In genomic region chr3:152046280-152046679, GRCh38 we compare ENCODE assay signal across 30 cellular contexts.
"Had no signal": no experiment of that assay in that cellular context is flagged by ENCODE, and none has a peak within 500 bp of the region (broad histone marks: within the 10 kb centered on the region; RNA-seq: fewer than 3 reads in every experiment).

No MANE protein-coding gene starts in this region.

- H3K36me3 Mint-ChIP-seq: activated CD8-positive, alpha-beta memory T cell treated with anti-CD3 and anti-CD28 coated beads, Interleukin-2, amount 10 ng/mL, durations not matched to agents 7 days and 5 days; activated naive CD8-positive, alpha-beta T cell; brain had no signal

- H3K27ac Mint-ChIP-seq: activated B cell treated with CpG ODN at 0.5 μM for 24 hours; activated CD4-positive, alpha-beta memory T cell treated with anti-CD3 and anti-CD28 coated beads, Interleukin-2, amount 10 ng/mL, durations not matched to agents 7 days and 5 days; activated CD4-positive, alpha-beta T cell treated with anti-CD3 and anti-CD28 coated beads, Interleukin-2, amount 10 ng/mL, durations not matched to agents 7 days and 5 days; activated CD8-positive, alpha-beta memory T cell treated with anti-CD3 and anti-CD28 coated beads, Interleukin-2, amount 10 ng/mL, durations not matched to agents 7 days and 5 days; activated naive CD8-positive, alpha-beta T cell; activated T-cell treated with anti-CD3 and anti-CD28 coated beads, Interleukin-2, amount 50 U/mL, for 72 hours; brain; endodermal cell; T-helper 17 cell; T-helper 2 cell treated with Interferon-gamma antibody and Interleukin-4, amounts not matched to agents 5 μg/mL and 100 μg/mL, for 36 hours had no signal

- ATAC-seq: activated CD4-positive, CD25-positive, alpha-beta regulatory T cell treated with anti-CD3 and anti-CD28 coated beads, Interleukin-2, amount 50 U/mL, for 24 hours; activated CD8-positive, alpha-beta memory T cell treated with anti-CD3 and anti-CD28 coated beads, Interleukin-2, amount 10 ng/mL, durations not matched to agents 7 days and 5 days; activated T-cell treated with anti-CD3 and anti-CD28 coated beads, Interleukin-2, amount 50 U/mL, for 72 hours; foreskin keratinocyte; gastrocnemius medialis; T-helper 17 cell had no signal

- H3K4me1 Mint-ChIP-seq: activated B cell treated with CpG ODN at 0.5 μM for 24 hours; activated CD4-positive, alpha-beta T cell treated with anti-CD3 and anti-CD28 coated beads, Interleukin-2, amount 10 ng/mL, durations not matched to agents 7 days and 5 days; activated CD8-positive, alpha-beta memory T cell treated with anti-CD3 and anti-CD28 coated beads, Interleukin-2, amount 10 ng/mL, durations not matched to agents 7 days and 5 days; brain; endodermal cell; T-helper 17 cell had no signal

- H3K4me3 Mint-ChIP-seq: activated B cell treated with CpG ODN at 0.5 μM for 24 hours; activated CD4-positive, alpha-beta memory T cell treated with anti-CD3 and anti-CD28 coated beads, Interleukin-2, amount 10 ng/mL, durations not matched to agents 7 days and 5 days; activated CD4-positive, alpha-beta T cell treated with anti-CD3 and anti-CD28 coated beads, Interleukin-2, amount 10 ng/mL, durations not matched to agents 7 days and 5 days; activated CD8-positive, alpha-beta memory T cell treated with anti-CD3 and anti-CD28 coated beads, Interleukin-2, amount 10 ng/mL, durations not matched to agents 7 days and 5 days; activated naive CD8-positive, alpha-beta T cell; activated T-cell treated with anti-CD3 and anti-CD28 coated beads, Interleukin-2, amount 50 U/mL, for 72 hours; brain; endodermal cell; T-helper 17 cell; T-helper 2 cell treated with Interferon-gamma antibody and Interleukin-4, amounts not matched to agents 5 μg/mL and 100 μg/mL, for 36 hours had no signal

- DNase-seq: activated B cell treated with CpG ODN at 0.5 μM for 24 hours; activated CD4-positive, alpha-beta memory T cell treated with anti-CD3 and anti-CD28 coated beads, Interleukin-2, amount 10 ng/mL, durations not matched to agents 7 days and 5 days; activated CD4-positive, alpha-beta T cell treated with anti-CD3 and anti-CD28 coated beads, Interleukin-2, amount 10 ng/mL, durations not matched to agents 7 days and 5 days; activated CD4-positive, alpha-beta T cell treated with anti-CD3 and anti-CD28 coated beads, Interleukin-2, amount 50 U/mL, for 4 hours; activated CD8-positive, alpha-beta memory T cell treated with anti-CD3 and anti-CD28 coated beads, Interleukin-2, amount 10 ng/mL, durations not matched to agents 7 days and 5 days; activated CD8-positive, alpha-beta memory T cell treated with anti-CD3 and anti-CD28 coated beads, Interleukin-2, amount 50 U/mL, for 4 hours; activated effector memory CD4-positive, alpha-beta T cell treated with Interleukin-2 at 50 U/mL for 16 hours; activated gamma-delta T cell treated with Interleukin-2 at 50 U/mL for 16 hours; activated naive CD4-positive, alpha-beta T cell treated with anti-CD3 and anti-CD28 coated beads, Interleukin-2, amount 50 U/mL, for 16 hours; activated naive CD4-positive, alpha-beta T cell treated with Interleukin-2 at 50 U/mL for 16 hours; activated T-cell treated with anti-CD3 and anti-CD28 coated beads, Interleukin-2, amount 50 U/mL, for 1 hour; activated T-cell treated with anti-CD3 and anti-CD28 coated beads, Interleukin-2, amount 50 U/mL, for 72 hours; central memory CD4-positive, alpha-beta T cell; cerebellar nuclear complex; colonic mucosa; dorsolateral prefrontal cortex; effector memory CD4-positive, alpha-beta T cell; endodermal cell; foreskin keratinocyte; gastrocnemius medialis; glutamatergic neuron; heart left ventricle; T-helper 1 cell; T-helper 17 cell; T1000; WERI-Rb-1 had no signal

- H3K27me3 Mint-ChIP-seq: activated B cell treated with CpG ODN at 0.5 μM for 24 hours; activated naive CD8-positive, alpha-beta T cell; brain had no signal

- H3K9me3 Mint-ChIP-seq: activated B cell treated with CpG ODN at 0.5 μM for 24 hours; activated CD4-positive, alpha-beta memory T cell treated with anti-CD3 and anti-CD28 coated beads, Interleukin-2, amount 10 ng/mL, durations not matched to agents 7 days and 5 days; activated CD4-positive, alpha-beta T cell treated with anti-CD3 and anti-CD28 coated beads, Interleukin-2, amount 10 ng/mL, durations not matched to agents 7 days and 5 days; activated T-cell treated with anti-CD3 and anti-CD28 coated beads, Interleukin-2, amount 50 U/mL, for 72 hours; brain; T-helper 2 cell treated with Interferon-gamma antibody and Interleukin-4, amounts not matched to agents 5 μg/mL and 100 μg/mL, for 36 hours had no signal
